15 cellular contexts compared by ENCODE assay signal in the genomic region with DNA sequence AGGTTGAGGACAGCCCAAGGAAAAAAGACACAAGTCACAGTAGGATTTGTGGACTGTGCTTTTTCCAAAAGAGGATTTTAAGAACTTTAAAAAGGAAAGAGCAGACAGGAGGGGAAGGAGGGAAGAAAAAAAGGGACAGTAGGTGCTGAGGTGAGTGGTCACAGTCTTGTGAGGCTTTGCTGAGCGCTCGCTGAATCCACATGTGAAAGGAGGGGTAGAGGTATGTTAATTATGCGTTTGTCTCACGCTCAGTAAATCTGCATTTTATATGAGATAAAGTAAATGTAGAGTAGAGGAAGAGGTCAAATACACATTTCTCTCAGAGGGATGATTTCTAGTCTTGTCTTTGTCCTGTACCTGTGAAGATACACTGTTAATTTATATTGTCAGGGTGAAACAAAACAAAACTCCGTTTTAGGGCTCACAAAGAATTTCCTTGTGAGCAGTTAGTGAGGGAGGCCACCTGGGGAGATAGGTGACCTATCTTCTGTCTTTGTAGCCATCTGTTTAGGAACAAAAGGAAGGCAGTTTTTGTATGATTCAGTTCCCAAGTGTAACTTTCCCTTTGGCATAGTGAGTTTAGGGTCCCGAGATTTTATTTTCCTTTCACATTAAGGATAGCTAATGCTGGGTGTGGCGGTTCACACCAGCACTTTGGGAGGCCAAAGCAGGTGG.
"Had no signal": no experiment of that assay in that cellular context is flagged by ENCODE, and none has a peak within 500 bp of the region (broad histone marks: within the 10 kb centered on the region; RNA-seq: fewer than 3 reads in every experiment).

No MANE protein-coding gene starts in this region.

- H3K4me3 ChIP-seq: dorsolateral prefrontal cortex had no signal

- H3K36me3 Mint-ChIP-seq: natural killer cell treated with Interleukin-12 subunit alpha and Interleukin-12 subunit beta and Interleukin-15 and Interleukin-18, amount 100 ng/mL, for 72 hours; stimulated activated naive B cell treated with anti-CD40 and anti-IgM and Interleukin-4, amounts not matched to agents 10 μg/mL and 1 μg/mL and 100 μg/mL, for 72 hours had no signal

- H3K27ac Mint-ChIP-seq: activated naive CD4-positive, alpha-beta T cell treated with anti-CD3 and anti-CD28 coated beads for 36 hours; natural killer cell treated with Interleukin-12 subunit alpha and Interleukin-12 subunit beta and Interleukin-15 and Interleukin-18, amount 100 ng/mL, for 72 hours; stimulated activated naive B cell treated with anti-CD40 and anti-IgM and Interleukin-4, amounts not matched to agents 10 μg/mL and 1 μg/mL and 100 μg/mL, for 72 hours had no signal

- H3K4me1 Mint-ChIP-seq: stimulated activated naive B cell treated with anti-CD40 and anti-IgM and Interleukin-4, amounts not matched to agents 10 μg/mL and 1 μg/mL and 100 μg/mL, for 72 hours had no signal

- DNase-seq: activated CD4-positive, alpha-beta T cell treated with anti-CD3 and anti-CD28 coated beads, Interleukin-2, amount 50 U/mL, for 1 hour; activated CD8-positive, alpha-beta memory T cell treated with anti-CD3 and anti-CD28 coated beads, Interleukin-2, amount 50 U/mL, for 4 hours; activated naive CD4-positive, alpha-beta T cell treated with anti-CD3 and anti-CD28 coated beads for 36 hours; activated T-cell treated with anti-CD3 and anti-CD28 coated beads, Interleukin-2, amount 50 U/mL, for 4 hours; anterior cingulate cortex; central memory CD4-positive, alpha-beta T cell; dorsolateral prefrontal cortex; foreskin melanocyte; glutamatergic neuron; hypothalamus; retina; stimulated activated naive B cell treated with anti-CD40 and anti-IgM and Interleukin-4, amounts not matched to agents 10 μg/mL and 1 μg/mL and 100 μg/mL, for 72 hours; T-helper 9 cell had no signal

- H3K27ac ChIP-seq: dorsolateral prefrontal cortex had no signal

- H3K4me3 Mint-ChIP-seq: activated naive CD4-positive, alpha-beta T cell treated with anti-CD3 and anti-CD28 coated beads for 36 hours; activated T-cell treated with anti-CD3 and anti-CD28 coated beads, Interleukin-2, amount 50 U/mL, for 4 hours; natural killer cell treated with Interleukin-12 subunit alpha and Interleukin-12 subunit beta and Interleukin-15 and Interleukin-18, amount 100 ng/mL, for 72 hours; stimulated activated naive B cell treated with anti-CD40 and anti-IgM and Interleukin-4, amounts not matched to agents 10 μg/mL and 1 μg/mL and 100 μg/mL, for 72 hours had no signal

- H3K9me3 Mint-ChIP-seq: activated T-cell treated with anti-CD3 and anti-CD28 coated beads, Interleukin-2, amount 50 U/mL, for 4 hours; natural killer cell treated with Interleukin-12 subunit alpha and Interleukin-12 subunit beta and Interleukin-15 and Interleukin-18, amount 100 ng/mL, for 72 hours had no signal

- ATAC-seq: activated CD4-positive, CD25-positive, alpha-beta regulatory T cell treated with anti-CD3 and anti-CD28 coated beads, Interleukin-2, amount 50 U/mL, for 24 hours; activated T-cell treated with anti-CD3 and anti-CD28 coated beads, Interleukin-2, amount 50 U/mL, for 4 hours; natural killer cell treated with Interleukin-12 subunit alpha and Interleukin-12 subunit beta and Interleukin-15 and Interleukin-18, amount 100 ng/mL, for 72 hours; stimulated activated naive B cell treated with anti-CD40 and anti-IgM and Interleukin-4, amounts not matched to agents 10 μg/mL and 1 μg/mL and 100 μg/mL, for 72 hours had no signal
